8 cellular contexts compared by ENCODE assay signal in genomic region chr2:219230201-219230540, GRCh38. TPM values are rescaled to one million over a fixed set of nuclear protein-coding genes. Genes with fewer than 3 reads are reported as not detected.
DNase-seq lines count a peak whose midpoint lies in the region; ATAC-seq, FAIRE-seq and TF ChIP-seq lines count a peak whose summit lies in the region.

No MANE protein-coding gene starts in this region.

- CTCF ChIA-PET in H1 (lab: Charles Lee; ENCODE audit: partially characterized antibody): interaction anchor here (1.2 to 4.9 kb wide), 7 partner anchors 15 to 71 kb away, joined by 3 to 23 read pairs (median 4); partner anchors contain the start of genes GLB1L and STK16

- H2AFZ ChIP-seq in H1 (ENCODE audit: low read length): no peak overlapping the region

- peak; percentile 21 for DNase-seq in NCI-H2029 (lab: John Stamatoyannopoulos, UW)
- no peak for DNase-seq in NCI-H2029 treated with DMSO at 0.1 percent for 48 hours (lab: John Stamatoyannopoulos, UW)
- peak; percentile 66 for DNase-seq in HT-29 (ENCODE audit: low spot score)
- peak; percentile 54 for DNase-seq in UCSD-AML1 (lab: John Stamatoyannopoulos, UW; ENCODE audit: unreplicated experiment)
- DNase-seq in H1 (ENCODE audit: low read depth in 1 of 2, low spot score in 2 of 2): peak in 1 of 2 experiments; percentile 56
- DNase-seq in testis: peak; percentile 60

- H3K14ac ChIP-seq in H1 (ENCODE audit: insufficient read length): no peak overlapping the region

- TF ChIP-seq RAD21 in H1 (IDR thresholded peaks at IDR 0.05 in 1 of 2, conservative IDR thresholded peaks at IDR 0.05 in 1 of 2; ENCODE audit: low read depth in 2 of 2, low read length in 2 of 2): no peak

- no peak for TF ChIP-seq EP300 in H1 (IDR thresholded peaks at IDR 0.05; ENCODE audit: borderline replicate concordance in 1 of 2, low read depth in 2 of 2, low read length in 2 of 2)

- peak overlapping the region; percentile 2; the same call in 1 of the 2 replicates for H2BK12ac ChIP-seq in H1 (ENCODE audit: low read depth, low read length)

- H3K4me2 ChIP-seq in H1 (ENCODE audit: insufficient read depth in 1 of 2, low read depth in 2 of 2, low read length in 2 of 2): peak overlapping the region; percentile 88 to 91

- H3K27ac ChIP-seq in H1 (ENCODE audit: low read depth, low read length) (peak overlapping the region; percentile 65; the same call in 1 of the 2 replicates), mesodermal cell (ENCODE audit: low read depth, low read length, severe bottlenecking) (peak overlapping the region; percentile 94), testis (peak overlapping the region; percentile 95 to 97)

- peak overlapping the region; percentile 82 to 96 (median 86) for H3K9ac ChIP-seq in H1 (replicated peaks in 1 of 4; ENCODE audit: extremely low read depth in 1 of 4, low read depth in 3 of 4, low read length in 3 of 4)

- no peak; a peak in 1 of 3 replicates for TF ChIP-seq POLR2A in H1 (IDR thresholded peaks at IDR 0.05; ENCODE audit: control extremely low read depth in 1 of 2, low read depth in 2 of 2, low read length in 2 of 2)
- TF ChIP-seq POLR2A in testis (IDR thresholded peaks at IDR 0.05): no peak

- no peak for ATAC-seq in HG02870 (IDR thresholded peaks at IDR 0.05; ENCODE audit: unreplicated experiment)

- no peak overlapping the region for H2BK120ac ChIP-seq in H1 (replicated peaks; ENCODE audit: low read depth, low read length)

- H4K5ac ChIP-seq in H1 (ENCODE audit: insufficient read length, low read depth, low read length): peak overlapping the region; percentile 39

- no peak overlapping the region for H2BK15ac ChIP-seq in H1 (ENCODE audit: low read length)

- no peak overlapping the region for H4K91ac ChIP-seq in H1 (replicated peaks; ENCODE audit: insufficient read length, low read length)

- H3K56ac ChIP-seq in H1 (replicated peaks; ENCODE audit: insufficient read length, low read depth, low read length): peak overlapping the region; percentile 1

- peak overlapping the region; percentile 88; the same call in 1 of the 2 replicates for H4K8ac ChIP-seq in H1 (ENCODE audit: extremely low read depth, insufficient read depth, low read length)

- peak overlapping the region; percentile 41; the same call in 1 of the 2 replicates for H2BK5ac ChIP-seq in H1 (ENCODE audit: low read depth, low read length)

- intact Hi-C loops in testis (cut with DNase I; ENCODE audit: low total_unique reads): no loop called here

- no peak overlapping the region for H3K23ac ChIP-seq in H1 (ENCODE audit: insufficient read length)

- H2AK5ac ChIP-seq in H1 (ENCODE audit: low read depth, low read length): no peak overlapping the region

- peaks cover 0 to 12% of the 10 kb centered on the region in 2 experiments; a peak in 2 of 4 replicates for H3K79me2 ChIP-seq in H1 (ENCODE audit: control insufficient read depth in 1 of 2, insufficient read depth in 2 of 2, low read length in 2 of 2)

- H3K23me2 ChIP-seq in H1 (ENCODE audit: low read depth, low read length): peaks cover 7% of the 10 kb centered on the region; the same call in 1 of the 2 replicates

- no peak for FAIRE-seq in H1 (lab: Jason Lieb, UNC)

- H3K4me3 ChIP-seq in H1 (ENCODE audit: extremely low read depth in 1 of 4, insufficient read depth in 2 of 4, low read depth in 3 of 4, low read length in 4 of 4) (peak overlapping the region; percentile 82 to 97 (median 92)), mesodermal cell (ENCODE audit: extremely low read depth, insufficient read depth, low read length, poor library complexity, severe bottlenecking) (peak overlapping the region; percentile 86), testis (peak overlapping the region; percentile 85 to 87)

- no peak overlapping the region for H3K4ac ChIP-seq in H1 (replicated peaks; ENCODE audit: insufficient read length, low read depth, low read length)

- H3K36me3 ChIP-seq in H1 (ENCODE audit: control insufficient read depth in 2 of 4, insufficient read depth in 4 of 4, low read length in 3 of 4): peaks cover 25 to 48% (median 37%) of the 10 kb centered on the region in 4 experiments
- H3K36me3 ChIP-seq in mesodermal cell (ENCODE audit: control insufficient read depth, insufficient read depth, low read length): peaks cover 69% of the 10 kb centered on the region
- no peaks in the 10 kb centered on the region for H3K36me3 ChIP-seq in testis (ENCODE audit: low read depth, missing control alignments)

- H3K18ac ChIP-seq in H1 (ENCODE audit: extremely low read depth, low read length): peak overlapping the region; percentile 26; the same call in 1 of the 2 replicates

- H3K9me3 ChIP-seq in H1 (ENCODE audit: insufficient read depth in 2 of 2, low read depth in 1 of 2, low read length in 1 of 2) (no peaks in the 10 kb centered on the region), mesodermal cell (ENCODE audit: control insufficient read depth, low read length) (no peaks in the 10 kb centered on the region), testis (no peaks in the 10 kb centered on the region)

- no peaks in the 10 kb centered on the region for H4K20me1 ChIP-seq in H1 (replicated peaks in 1 of 2; ENCODE audit: control insufficient read depth in 1 of 2, insufficient read depth in 2 of 2, low read length in 2 of 2)

- WGBS in H1 (ENCODE audit: extremely low coverage in 1 of 2, insufficient coverage in 1 of 2, insufficient read length in 1 of 2, insufficient replicate concordance in 2 of 2, low coverage in 1 of 2, low lambda C conversion rate in 2 of 2, missing lambda C conversion rate in 1 of 2), 2 experiments: 5% methylated on average over 19 of the region's 19 CpGs; no CpG with 5 or more reads in 1 of the 2 experiments
- WGBS in mesodermal cell (ENCODE audit: insufficient coverage in 2 of 2), 2 experiments: 0% methylated on average over 19 of the region's 19 CpGs
- 0% methylated on average over 8 to 19 of the region's 19 CpGs for WGBS in testis, 2 donors

- H3K4me1 ChIP-seq in H1 (replicated peaks in 1 of 4; ENCODE audit: control insufficient read depth in 3 of 4, insufficient read depth in 4 of 4, low read length in 3 of 4) (peaks cover 0 to 6% (median 3%) of the 10 kb centered on the region in 4 experiments; a peak in 5 of 7 replicates), mesodermal cell (ENCODE audit: control insufficient read depth, insufficient read depth, low read length, poor library complexity, severe bottlenecking) (peaks cover 14% of the 10 kb centered on the region), testis (peaks cover 16% of the 10 kb centered on the region)

- POLR2A ChIA-PET in H1 (lab: Charles Lee; ENCODE audit: partially characterized antibody): interaction anchor here (0.9 to 4.6 kb wide), 15 partner anchors 8 to 78 kb away, joined by 3 to 57 read pairs (median 6); partner anchors contain the start of genes ABCB6, CNPPD1, GLB1L and STK16

- H3K27me3 ChIP-seq in H1 (replicated peaks in 1 of 4; ENCODE audit: control insufficient read depth in 3 of 4, extremely low read depth in 1 of 4, insufficient read depth in 3 of 4, low read length in 3 of 4): no peaks in the 10 kb centered on the region
- no peaks in the 10 kb centered on the region for H3K27me3 ChIP-seq in testis

- no peak overlapping the region for H2BK20ac ChIP-seq in H1 (ENCODE audit: low read length)

- TF ChIP-seq CTCF in H1 (IDR thresholded peaks at IDR 0.05; ENCODE audit: control extremely low read depth in 1 of 3, insufficient read depth in 1 of 3, low read depth in 1 of 3, low read length in 3 of 3) (no peak), testis (IDR thresholded peaks at IDR 0.05) (no peak)

- no peaks in the 10 kb centered on the region; the same call in 1 of the 2 replicates for H3K79me1 ChIP-seq in H1 (ENCODE audit: low read depth, low read length)

RNA-seq across cellular contexts. Expression of gene ANKZF1, which starts 0.6 kb away (rescaled TPM):
- 41.0 and 43.4 TPM in 2 replicates for total RNA-seq in HT-29 (2014; rRNA removed; shearing (Covaris generic))
- 44.4 and 50.1 TPM in 2 replicates for total RNA-seq in H1 (2021; fragmentation: NEBNext Ultra II Directional; extraction: Animal tissue kit (Norgen Biotek cat#: 25700))
- polyA plus RNA-seq in H1 (2011; rRNA removed) (32.5 and 43.7 TPM in 2 replicates), testis (ENCODE audit: insufficient read depth, low read depth, low replicate concordance) (27.9 TPM)
- 45.5 TPM for polyA plus RNA-seq in H1 (2011; cell fraction: cytosol; rRNA removed)
- 197 TPM for polyA plus RNA-seq in H1 (2011; cell fraction: nucleus; rRNA removed)
- 46.6 to 53.3 TPM (median 50.4 TPM) in 4 replicates for polyA plus RNA-seq in H1 (2012, experiment 1 of 2)
- polyA plus RNA-seq in H1 (2012, experiment 2 of 2): 26.9 TPM
- 31.9 TPM for polyA plus RNA-seq in H1 (2013, experiment 1 of 2)
- 30.1 TPM for polyA plus RNA-seq in H1 (2013, experiment 2 of 2)
- polyA minus RNA-seq in H1 (2011; rRNA and poly(A)+ RNA removed): 33.2 and 37.7 TPM in 2 replicates
- 29.0 TPM for polyA minus RNA-seq in H1 (2011; cell fraction: cytosol; rRNA and poly(A)+ RNA removed)
- polyA minus RNA-seq in H1 (2011; cell fraction: nucleus; rRNA and poly(A)+ RNA removed): 67.9 TPM
- polyA plus RNA-seq in mesodermal cell (2013, experiment 1 of 2): 44.8 TPM
- polyA plus RNA-seq in mesodermal cell (2013, experiment 2 of 2): 41.9 TPM
- 10 to 100 TPM; 50.9 to 56.4 TPM for total RNA-seq in testis

RNA-seq across cellular contexts. Expression of gene ATG9A, which starts 0.7 kb away (rescaled TPM):
- 93.7 and 107 TPM in 2 replicates for total RNA-seq in HT-29 (2014; rRNA removed; shearing (Covaris generic))
- total RNA-seq in H1 (2021; fragmentation: NEBNext Ultra II Directional; extraction: Animal tissue kit (Norgen Biotek cat#: 25700)): 43.6 and 43.8 TPM in 2 replicates
- polyA plus RNA-seq in H1 (2011; rRNA removed): 66.8 and 82.2 TPM in 2 replicates
- 47.5 TPM for polyA plus RNA-seq in H1 (2011; cell fraction: cytosol; rRNA removed)
- polyA plus RNA-seq in H1 (2011; cell fraction: nucleus; rRNA removed): 77.0 TPM
- 36.0 to 48.2 TPM (median 43.0 TPM) in 4 replicates for polyA plus RNA-seq in H1 (2012, experiment 1 of 2)
- polyA plus RNA-seq in H1 (2012, experiment 2 of 2): 67.7 TPM
- polyA plus RNA-seq in H1 (2013, experiment 1 of 2): 46.7 TPM
- polyA plus RNA-seq in H1 (2013, experiment 2 of 2): 47.3 TPM
- 95.5 and 105 TPM in 2 replicates for polyA minus RNA-seq in H1 (2011; rRNA and poly(A)+ RNA removed)
- 44.2 TPM for polyA minus RNA-seq in H1 (2011; cell fraction: cytosol; rRNA and poly(A)+ RNA removed)
- polyA minus RNA-seq in H1 (2011; cell fraction: nucleus; rRNA and poly(A)+ RNA removed): 45.0 TPM
- polyA plus RNA-seq in mesodermal cell (2013, experiment 1 of 2): 47.8 TPM
- polyA plus RNA-seq in mesodermal cell (2013, experiment 2 of 2): 41.2 TPM
- 100 to 1,000 TPM; 115 to 125 TPM for total RNA-seq in testis
- polyA plus RNA-seq in testis (ENCODE audit: insufficient read depth, low read depth, low replicate concordance): 207 TPM

RNA-seq across cellular contexts. Expression of gene ABCB6, which starts 11.4 kb away (rescaled TPM):
- total RNA-seq in HT-29 (2014; rRNA removed; shearing (Covaris generic)): 33.6 and 39.9 TPM in 2 replicates
- total RNA-seq in H1 (2021; fragmentation: NEBNext Ultra II Directional; extraction: Animal tissue kit (Norgen Biotek cat#: 25700)): 44.9 and 49.9 TPM in 2 replicates
- 50.6 and 65.6 TPM in 2 replicates for polyA plus RNA-seq in H1 (2011; rRNA removed)
- polyA plus RNA-seq in H1 (2011; cell fraction: cytosol; rRNA removed): 49.8 TPM
- 157 TPM for polyA plus RNA-seq in H1 (2011; cell fraction: nucleus; rRNA removed)
- polyA plus RNA-seq in H1 (2012, experiment 1 of 2): 70.4 to 78.0 TPM (median 75.7 TPM) in 4 replicates
- 49.9 TPM for polyA plus RNA-seq in H1 (2012, experiment 2 of 2)
- 37.5 TPM for polyA plus RNA-seq in H1 (2013, experiment 1 of 2)
- 34.5 TPM for polyA plus RNA-seq in H1 (2013, experiment 2 of 2)
- 79.1 and 91.0 TPM in 2 replicates for polyA minus RNA-seq in H1 (2011; rRNA and poly(A)+ RNA removed)
- 25.9 TPM for polyA minus RNA-seq in H1 (2011; cell fraction: cytosol; rRNA and poly(A)+ RNA removed)
- polyA minus RNA-seq in H1 (2011; cell fraction: nucleus; rRNA and poly(A)+ RNA removed): 63.5 TPM
- 11.7 TPM for polyA plus RNA-seq in mesodermal cell (2013, experiment 1 of 2)
- polyA plus RNA-seq in mesodermal cell (2013, experiment 2 of 2): 11.0 TPM
- total RNA-seq in testis: 10 to 100 TPM; 43.8 to 47.0 TPM
- 94.8 TPM for polyA plus RNA-seq in testis (ENCODE audit: insufficient read depth, low read depth, low replicate concordance)

RNA-seq across cellular contexts. Expression of gene GLB1L, which starts 15.1 kb away (rescaled TPM):
- 5.5 and 10.0 TPM in 2 replicates for total RNA-seq in HT-29 (2014; rRNA removed; shearing (Covaris generic))
- total RNA-seq in H1 (2021; fragmentation: NEBNext Ultra II Directional; extraction: Animal tissue kit (Norgen Biotek cat#: 25700)): 3.2 and 3.7 TPM in 2 replicates
- 3.7 and 4.0 TPM in 2 replicates for polyA plus RNA-seq in H1 (2011; rRNA removed)
- 4.0 TPM for polyA plus RNA-seq in H1 (2011; cell fraction: cytosol; rRNA removed)
- polyA plus RNA-seq in H1 (2011; cell fraction: nucleus; rRNA removed): 7.6 TPM
- polyA plus RNA-seq in H1 (2012, experiment 1 of 2): 2.2 to 4.8 TPM (median 3.3 TPM) in 4 replicates
- polyA plus RNA-seq in H1 (2012, experiment 2 of 2): 1.3 TPM
- 4.1 TPM for polyA plus RNA-seq in H1 (2013, experiment 1 of 2)
- polyA plus RNA-seq in H1 (2013, experiment 2 of 2): 3.8 TPM
- polyA minus RNA-seq in H1 (2011; rRNA and poly(A)+ RNA removed): 2.5 and 3.3 TPM in 2 replicates
- 1.8 TPM for polyA minus RNA-seq in H1 (2011; cell fraction: cytosol; rRNA and poly(A)+ RNA removed)
- polyA minus RNA-seq in H1 (2011; cell fraction: nucleus; rRNA and poly(A)+ RNA removed): 7.1 TPM
- polyA plus RNA-seq in mesodermal cell (2013, experiment 1 of 2): 5.2 TPM
- 7.6 TPM for polyA plus RNA-seq in mesodermal cell (2013, experiment 2 of 2)
- 100 to 1,000 TPM in 1 of 2 donors, 10 to 100 TPM in 1; 70.9 to 109 TPM for total RNA-seq in testis
- 224 TPM for polyA plus RNA-seq in testis (ENCODE audit: insufficient read depth, low read depth, low replicate concordance)

RNA-seq across cellular contexts. Expression of gene STK16, which starts 15.1 kb away (rescaled TPM):
- total RNA-seq in HT-29 (2014; rRNA removed; shearing (Covaris generic)): 18.3 and 19.9 TPM in 2 replicates
- 17.0 and 21.3 TPM in 2 replicates for total RNA-seq in H1 (2021; fragmentation: NEBNext Ultra II Directional; extraction: Animal tissue kit (Norgen Biotek cat#: 25700))
- polyA plus RNA-seq in H1 (2011; rRNA removed) (51.4 and 69.9 TPM in 2 replicates), testis (ENCODE audit: insufficient read depth, low read depth, low replicate concordance) (63.0 TPM)
- polyA plus RNA-seq in H1 (2011; cell fraction: cytosol; rRNA removed): 57.6 TPM
- 61.7 TPM for polyA plus RNA-seq in H1 (2011; cell fraction: nucleus; rRNA removed)
- polyA plus RNA-seq in H1 (2012, experiment 1 of 2): 24.0 to 34.8 TPM (median 27.4 TPM) in 4 replicates
- 17.0 TPM for polyA plus RNA-seq in H1 (2012, experiment 2 of 2)
- polyA plus RNA-seq in H1 (2013, experiment 1 of 2): 12.3 TPM
- polyA plus RNA-seq in H1 (2013, experiment 2 of 2): 10.4 TPM
- 36.1 and 47.0 TPM in 2 replicates for polyA minus RNA-seq in H1 (2011; rRNA and poly(A)+ RNA removed)
- 12.3 TPM for polyA minus RNA-seq in H1 (2011; cell fraction: cytosol; rRNA and poly(A)+ RNA removed)
- 36.2 TPM for polyA minus RNA-seq in H1 (2011; cell fraction: nucleus; rRNA and poly(A)+ RNA removed)
- 32.8 TPM for polyA plus RNA-seq in mesodermal cell (2013, experiment 1 of 2)
- 29.1 TPM for polyA plus RNA-seq in mesodermal cell (2013, experiment 2 of 2)
- 10 to 100 TPM; 29.1 to 32.6 TPM for total RNA-seq in testis
